Comparison of ENCODE assay signal across 20 cellular contexts in the genomic region with DNA sequence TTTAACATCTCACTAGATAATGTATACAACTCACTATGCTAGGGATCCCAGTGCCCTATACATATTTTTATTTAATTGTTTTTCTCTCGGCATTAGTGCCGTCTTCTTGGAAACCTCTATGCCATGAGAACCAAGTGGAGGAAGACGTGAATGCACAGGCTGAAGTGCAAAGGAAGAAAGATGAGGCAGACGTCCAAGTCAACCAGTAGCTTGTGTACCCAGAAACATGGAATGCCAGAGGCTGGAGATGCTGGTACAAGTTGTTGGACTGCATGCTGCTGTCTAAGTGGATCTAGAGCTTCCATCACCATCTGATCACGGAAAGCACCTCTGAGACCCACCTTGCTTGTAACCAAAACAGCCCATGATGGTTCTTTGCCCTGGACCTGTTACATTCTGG. TPM values are rescaled to one million over a fixed set of nuclear protein-coding genes. Genes with fewer than 3 reads are reported as not detected.
DNase-seq lines count a peak whose midpoint lies in the region; ATAC-seq, FAIRE-seq and TF ChIP-seq lines count a peak whose summit lies in the region.
"Had no signal": no experiment of that assay in that cellular context is flagged by ENCODE, and none has a peak within 500 bp of the region (broad histone marks: within the 10 kb centered on the region; RNA-seq: fewer than 3 reads in every experiment).

No MANE protein-coding gene starts in this region.

- H3K27ac ChIP-seq in ACC112 (ENCODE audit: low read depth, low read length): peak overlapping the region; percentile 47
- peak overlapping the region; percentile 59; the same call in 1 of the 2 replicates for H3K27ac ChIP-seq in RWPE1
- H3K27ac ChIP-seq in pancreas: no peak overlapping the region

- intact Hi-C loops in pancreas (cut with DNase I): no loop called here

- 73 to 82% methylated on average over 5 of the region's 5 CpGs for WGBS in pancreas, 2 donors

- no peaks in the 10 kb centered on the region for H3K9me3 ChIP-seq in pancreas

- no peak overlapping the region for H2AFZ ChIP-seq in ACC112 (ENCODE audit: low read length, unreplicated experiment)

- no peak overlapping the region for H3K4me3 ChIP-seq in ACC112 (ENCODE audit: low read depth, low read length)
- no peak overlapping the region for H3K4me3 ChIP-seq in pancreas
- H3K4me3 ChIP-seq: K562 had no signal

- POLR2A ChIA-PET in RWPE1 (lab: Yijun Ruan, JAX; ENCODE audit: low non-redundant PET): no interaction called here

- CTCF ChIA-PET in RWPE1 (lab: Yijun Ruan, JAX): interaction anchor here (0.5 kb wide), 1 partner anchor 8 kb away, joined by 3 read pairs; no protein-coding TSS in a partner anchor

- no peak for FAIRE-seq in pancreas (lab: Jason Lieb, UNC)
- FAIRE-seq: A204.1, G401.6, GM12892, GM18507, K562 had no signal

- ATAC-seq in omental fat pad (ENCODE audit: low FRiP score): peak; percentile 34
- ATAC-seq in pancreas: no peak
- ATAC-seq in GM18861 (IDR thresholded peaks at IDR 0.05; ENCODE audit: unreplicated experiment): no peak
- ATAC-seq in GM19023 (IDR thresholded peaks at IDR 0.05; ENCODE audit: unreplicated experiment): no peak
- ATAC-seq: K562 had no signal

- H3K36me3 ChIP-seq in ACC112 (ENCODE audit: insufficient read depth, low read length) (no peaks in the 10 kb centered on the region), pancreas (no peaks in the 10 kb centered on the region)

- H3K4me1 ChIP-seq in ACC112 (ENCODE audit: control insufficient read depth, insufficient read depth, low read length, unreplicated experiment): peaks cover 16% of the 10 kb centered on the region
- no peaks in the 10 kb centered on the region for H3K4me1 ChIP-seq in pancreas

- no peaks in the 10 kb centered on the region for H3K79me2 ChIP-seq in ACC112 (ENCODE audit: control insufficient read depth, insufficient read depth, low read length, unreplicated experiment)

- no peaks in the 10 kb centered on the region for H3K27me3 ChIP-seq in ACC112 (ENCODE audit: insufficient read depth, low read length)
- no peaks in the 10 kb centered on the region for H3K27me3 ChIP-seq in pancreas

- TF ChIP-seq CTCF in RWPE1 (conservative IDR thresholded peaks at IDR 0.05; ENCODE audit: low read depth): no peak
- TF ChIP-seq CTCF in omental fat pad (IDR thresholded peaks at IDR 0.05): no peak
- no peak for TF ChIP-seq CTCF in pancreas (IDR thresholded peaks at IDR 0.05)

- DNase-seq in RWPE1 (ENCODE audit: low spot score) (no peak), astrocyte of the hippocampus (ENCODE audit: low read depth, low spot score) (peak; percentile 38), omental fat pad (ENCODE audit: low spot score) (no peak), pancreas (no peak), NCI-H1105 treated with DMSO at 0.1 percent for 48 hours (lab: John Stamatoyannopoulos, UW) (no peak)
- DNase-seq: MM.1S, NCI-H1048, NCI-H1436, NCI-H2029, NCI-H345, NCI-H526, SHP77 treated with DMSO at 0.1 percent for 48 hours had no signal

RNA-seq across cellular contexts. Expression of a gene that starts 12.5 kb away (rescaled TPM):
- total RNA-seq in omental fat pad: 1 to 10 TPM; 4.1 to 6.6 (median 5.4) TPM
- 1 to 10 TPM; 2.8 to 7.2 (median 5.3) TPM for total RNA-seq in pancreas
- polyA plus RNA-seq in pancreas: 1 to 10 TPM; 3.7 to 6.0 TPM

RNA-seq across cellular contexts. Expression of a gene that starts 14.4 kb away (rescaled TPM):
- total RNA-seq in omental fat pad: 100 to 1,000 TPM; 105 to 234 (median 129) TPM
- 10 to 100 TPM; 27.4 to 60.8 (median 39.9) TPM for total RNA-seq in pancreas
- 100 to 1,000 TPM in 1 of 2 donors, 10 to 100 TPM in 1; 75.4 to 119 TPM for polyA plus RNA-seq in pancreas

Comparison
In these comparisons a context has a peak if more than half of its experiments do, and no peak if none do; other contexts are left out.
1. H3K27ac ChIP-seq: peak in ACC112 (single experiment) and RWPE1 (single experiment); none in pancreas (0 of 4).